ENCODE assay signal across 18 cellular contexts in the genomic region with DNA sequence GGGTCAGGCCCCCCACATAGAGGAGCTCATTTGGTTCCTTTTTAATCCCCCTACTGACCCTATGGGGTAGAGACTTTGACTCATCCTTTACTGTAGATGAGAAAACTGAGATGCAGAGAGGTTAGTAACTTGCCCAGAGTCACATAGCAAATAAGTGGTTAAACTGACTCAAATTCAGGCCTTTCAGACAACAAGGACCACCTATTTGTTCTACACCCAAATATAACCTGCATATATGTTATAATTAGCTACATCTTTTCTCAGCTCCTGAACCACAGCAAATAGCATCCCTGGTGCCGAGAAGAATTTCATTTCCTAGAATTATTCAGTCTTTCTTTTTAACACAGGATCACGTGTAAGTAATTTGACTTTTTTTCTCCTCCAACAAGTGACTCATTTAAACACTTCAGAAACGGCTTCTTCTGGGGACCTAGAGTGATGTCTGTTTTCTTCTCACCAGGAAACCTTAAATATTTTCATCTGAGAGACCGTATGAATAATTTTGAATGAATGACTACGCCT. TPM values are rescaled to one million over a fixed set of nuclear protein-coding genes. Genes with fewer than 3 reads are reported as not detected.
DNase-seq lines count a peak whose midpoint lies in the region; ATAC-seq and TF ChIP-seq lines count a peak whose summit lies in the region.
"Had no signal": no experiment of that assay in that cellular context is flagged by ENCODE, and none has a peak within 500 bp of the region (broad histone marks: within the 10 kb centered on the region; RNA-seq: fewer than 3 reads in every experiment).

No MANE protein-coding gene starts in this region.

- no peaks in the 10 kb centered on the region for H3K9me3 ChIP-seq in gastrocnemius medialis

- peaks cover 4% of the 10 kb centered on the region for H3K27me3 Mint-ChIP-seq in T-helper 2 cell treated with Interferon-gamma antibody and Interleukin-4, amounts not matched to agents 5 μg/mL and 100 μg/mL, for 36 hours (ENCODE audit: low read depth)
- peaks cover 4% of the 10 kb centered on the region for H3K27me3 Mint-ChIP-seq in activated CD8-positive, alpha-beta T cell treated with anti-CD3 and anti-CD28 coated beads, Interleukin-2, amount 10 ng/mL, durations not matched to agents 7 days and 5 days (ENCODE audit: low read depth)

- no peaks in the 10 kb centered on the region for H3K36me3 Mint-ChIP-seq in T-helper 2 cell treated with Interferon-gamma antibody and Interleukin-4, amounts not matched to agents 5 μg/mL and 100 μg/mL, for 36 hours (ENCODE audit: low read depth)
- peaks cover 2% of the 10 kb centered on the region for H3K36me3 Mint-ChIP-seq in activated CD8-positive, alpha-beta T cell treated with anti-CD3 and anti-CD28 coated beads, Interleukin-2, amount 10 ng/mL, durations not matched to agents 7 days and 5 days (ENCODE audit: low read depth)
- H3K36me3 Mint-ChIP-seq: WTC11 had no signal

- H3K27me3 ChIP-seq in gastrocnemius medialis = no peaks in the 10 kb centered on the region

- ATAC-seq in HG02798 (IDR thresholded peaks at IDR 0.05; ENCODE audit: poor library complexity, unreplicated experiment) (peak; percentile 29), gastrocnemius medialis (no peak), GM21515 (IDR thresholded peaks at IDR 0.05; ENCODE audit: unreplicated experiment) (no peak)
- no peak for ATAC-seq in activated CD8-positive, alpha-beta T cell treated with anti-CD3 and anti-CD28 coated beads, Interleukin-2, amount 10 ng/mL, durations not matched to agents 7 days and 5 days
- ATAC-seq: left cardiac atrium, WTC11 had no signal

- CTCF ChIA-PET in activated CD8-positive, alpha-beta T cell treated with anti-CD3 and anti-CD28 coated beads, Interleukin-2, amount 10 ng/mL, durations not matched to agents 7 days and 5 days (lab: Charles Lee) = interaction anchor here (0.7 to 1.3 kb wide), 4 partner anchors 15 to 113 kb away, joined by 3 to 4 read pairs (median 3); no protein-coding TSS in a partner anchor

- POLR2A ChIA-PET in activated CD8-positive, alpha-beta T cell treated with anti-CD3 and anti-CD28 coated beads, Interleukin-2, amount 10 ng/mL, durations not matched to agents 7 days and 5 days (lab: Charles Lee) = no interaction called here

- no peaks in the 10 kb centered on the region for H3K36me3 ChIP-seq in gastrocnemius medialis

- H3K4me3 ChIP-seq in gastrocnemius medialis = no peak overlapping the region

- H3K4me1 ChIP-seq in gastrocnemius medialis = peaks cover 42 to 67% of the 10 kb centered on the region in 2 donors

- H3K27ac Mint-ChIP-seq in T-helper 2 cell treated with Interferon-gamma antibody and Interleukin-4, amounts not matched to agents 5 μg/mL and 100 μg/mL, for 36 hours = peak overlapping the region; percentile 56
- peak overlapping the region; percentile 50 for H3K27ac Mint-ChIP-seq in activated CD8-positive, alpha-beta T cell treated with anti-CD3 and anti-CD28 coated beads, Interleukin-2, amount 10 ng/mL, durations not matched to agents 7 days and 5 days
- H3K27ac Mint-ChIP-seq: dendritic cell treated with granulocyte-macrophage colony-stimulating factor and Interleukin-4, amounts not matched to agents 40 ng/mL and 50 ng/mL, for 4 days; nephron; WTC11 had no signal

- DNase-seq in T-helper 2 cell treated with Interferon-gamma antibody and Interleukin-4, amounts not matched to agents 5 μg/mL and 100 μg/mL, for 36 hours (ENCODE audit: low spot score) = no peak
- DNase-seq in T-helper 2 cell (no peak), gastrocnemius medialis (no peak), NCI-H146 treated with DMSO at 0.1 percent for 48 hours (lab: John Stamatoyannopoulos, UW; ENCODE audit: unreplicated experiment) (no peak), DMS 273 treated with DMSO at 0.1 percent for 48 hours (lab: John Stamatoyannopoulos, UW) (no peak)
- DNase-seq in activated CD8-positive, alpha-beta T cell treated with anti-CD3 and anti-CD28 coated beads, Interleukin-2, amount 10 ng/mL, durations not matched to agents 7 days and 5 days = no peak
- DNase-seq: 8988T; activated naive CD4-positive, alpha-beta T cell treated with Interleukin-2 at 50 U/mL for 16 hours; DND-41; foreskin melanocyte; GOT3; left cardiac atrium; stimulated activated naive CD4-positive, alpha-beta T cell had no signal

- H3K27ac ChIP-seq in gastrocnemius medialis = peak overlapping the region in 3 of 4 donors; percentile 39 to 78 (median 73)

- H3K4me1 Mint-ChIP-seq in T-helper 2 cell treated with Interferon-gamma antibody and Interleukin-4, amounts not matched to agents 5 μg/mL and 100 μg/mL, for 36 hours (ENCODE audit: low read depth) = peaks cover 22% of the 10 kb centered on the region
- H3K4me1 Mint-ChIP-seq in activated CD8-positive, alpha-beta T cell treated with anti-CD3 and anti-CD28 coated beads, Interleukin-2, amount 10 ng/mL, durations not matched to agents 7 days and 5 days (ENCODE audit: low read depth) = peaks cover 49% of the 10 kb centered on the region

- intact Hi-C loops in gastrocnemius medialis (cut with DNase I; ENCODE audit: low total_unique reads) = loop anchor here (5.0 to 10.0 kb wide), 2 partner anchors 68 to 190 kb away; no protein-coding TSS in a partner anchor

- H3K4me3 Mint-ChIP-seq in T-helper 2 cell treated with Interferon-gamma antibody and Interleukin-4, amounts not matched to agents 5 μg/mL and 100 μg/mL, for 36 hours = peak overlapping the region; percentile 17
- H3K4me3 Mint-ChIP-seq in activated CD8-positive, alpha-beta T cell treated with anti-CD3 and anti-CD28 coated beads, Interleukin-2, amount 10 ng/mL, durations not matched to agents 7 days and 5 days = no peak overlapping the region
- H3K4me3 Mint-ChIP-seq: dendritic cell treated with granulocyte-macrophage colony-stimulating factor and Interleukin-4, amounts not matched to agents 40 ng/mL and 50 ng/mL, for 4 days; nephron; WTC11 had no signal

- no peak for TF ChIP-seq POLR2A in gastrocnemius medialis (IDR thresholded peaks at IDR 0.05)

- no peak for TF ChIP-seq CTCF in gastrocnemius medialis (IDR thresholded peaks at IDR 0.05 in 4 of 5, conservative IDR thresholded peaks at IDR 0.05 in 1 of 5)

- in situ Hi-C loops in gastrocnemius medialis (cut with MboI; ENCODE audit: low sequenced_read_pairs in 4 of 4) = no loop called here

- H3K9me3 Mint-ChIP-seq in T-helper 2 cell treated with Interferon-gamma antibody and Interleukin-4, amounts not matched to agents 5 μg/mL and 100 μg/mL, for 36 hours = no peaks in the 10 kb centered on the region
- H3K9me3 Mint-ChIP-seq in activated CD8-positive, alpha-beta T cell treated with anti-CD3 and anti-CD28 coated beads, Interleukin-2, amount 10 ng/mL, durations not matched to agents 7 days and 5 days (ENCODE audit: insufficient read depth) = no peaks in the 10 kb centered on the region
- H3K9me3 Mint-ChIP-seq: dendritic cell treated with granulocyte-macrophage colony-stimulating factor and Interleukin-4, amounts not matched to agents 40 ng/mL and 50 ng/mL, for 4 days; WTC11 had no signal

RNA-seq across cellular contexts. Expression of a gene that starts 57.4 kb away (rescaled TPM):
- total RNA-seq in activated CD8-positive, alpha-beta T cell treated with anti-CD3 and anti-CD28 coated beads, Interleukin-2, amount 10 ng/mL, durations not matched to agents 7 days and 5 days = 1 to 10 TPM; 1.5 to 2.2 TPM
- 10 to 100 TPM; 26.5 to 50.2 (median 43.8) TPM for total RNA-seq in gastrocnemius medialis

Comparison
In these comparisons a context has a peak if more than half of its experiments do, and no peak if none do; other contexts are left out.
1. RNA of a gene that starts 57.4 kb away (total RNA-seq): 26.5 to 50.2 TPM in gastrocnemius medialis; 1.5 to 2.2 TPM in activated CD8-positive, alpha-beta T cell treated with anti-CD3 and anti-CD28 coated beads, Interleukin-2, amount 10 ng/mL, durations not matched to agents 7 days and 5 days; every median in the first group is over 4 times any median in the second.